Comparison of ENCODE assay signal across 29 cellular contexts in the genomic region with DNA sequence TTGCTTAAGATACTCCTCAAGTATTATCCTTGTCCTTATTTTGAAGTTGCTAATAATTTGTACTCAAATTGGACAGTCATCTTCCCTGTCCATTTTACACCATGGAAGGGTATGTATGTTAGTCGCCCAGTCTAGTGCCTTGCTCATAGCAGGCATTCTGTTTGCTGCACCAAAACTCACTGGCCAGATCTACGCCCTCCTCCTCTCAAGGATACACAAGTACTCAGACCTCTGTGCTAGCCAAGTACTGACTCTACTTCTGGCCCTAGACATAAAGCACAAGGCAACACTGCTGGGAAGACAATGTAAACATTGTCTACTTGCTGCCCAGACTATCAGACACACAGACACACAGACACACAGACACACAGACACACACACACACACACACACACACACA.
"Had no signal": no experiment of that assay in that cellular context is flagged by ENCODE, and none has a peak within 500 bp of the region (broad histone marks: within the 10 kb centered on the region; RNA-seq: fewer than 3 reads in every experiment).

No MANE protein-coding gene starts in this region.

- H3K9me3 Mint-ChIP-seq: activated CD4-positive, alpha-beta memory T cell treated with anti-CD3 and anti-CD28 coated beads for 36 hours; activated CD4-positive, alpha-beta T cell treated with anti-CD3 and anti-CD28 coated beads, Interleukin-2, amount 10 ng/mL, durations not matched to agents 24 days and 14 days; activated naive CD4-positive, alpha-beta T cell treated with anti-CD3 and anti-CD28 coated beads, Interleukin-2, amount 10 ng/mL, durations not matched to agents 7 days and 5 days; activated naive CD4-positive, alpha-beta T cell treated with anti-CD3 and anti-CD28 coated beads, Interleukin-2, amount 50 U/mL, for 72 hours; activated naive CD8-positive, alpha-beta T cell treated with anti-CD3 and anti-CD28 coated beads, Interleukin-2, amount 10 ng/mL, durations not matched to agents 7 days and 5 days; activated T-cell treated with anti-CD3 and anti-CD28 coated beads, Interleukin-2, amount 50 U/mL, for 72 hours; brain; central memory CD8-positive, alpha-beta T cell; endodermal cell had no signal

- H3K27me3 Mint-ChIP-seq: activated CD4-positive, alpha-beta memory T cell treated with anti-CD3 and anti-CD28 coated beads for 36 hours; activated CD4-positive, alpha-beta T cell treated with anti-CD3 and anti-CD28 coated beads for 36 hours; activated CD8-positive, alpha-beta memory T cell treated with anti-CD3 and anti-CD28 coated beads, Interleukin-2, amount 10 ng/mL, durations not matched to agents 7 days and 5 days; activated naive CD4-positive, alpha-beta T cell treated with anti-CD3 and anti-CD28 coated beads, Interleukin-2, amount 10 ng/mL, durations not matched to agents 7 days and 5 days; activated naive CD8-positive, alpha-beta T cell treated with anti-CD3 and anti-CD28 coated beads, Interleukin-2, amount 10 ng/mL, durations not matched to agents 7 days and 5 days; brain; central memory CD8-positive, alpha-beta T cell had no signal

- ATAC-seq: activated CD4-positive, alpha-beta T cell treated with anti-CD3 and anti-CD28 coated beads for 36 hours; activated CD8-positive, alpha-beta memory T cell treated with anti-CD3 and anti-CD28 coated beads, Interleukin-2, amount 10 ng/mL, durations not matched to agents 7 days and 5 days; activated CD8-positive, alpha-beta T cell treated with anti-CD3 and anti-CD28 coated beads, Interleukin-2, amount 10 ng/mL, durations not matched to agents 7 days and 5 days; activated naive CD4-positive, alpha-beta T cell treated with anti-CD3 and anti-CD28 coated beads, Interleukin-2, amount 50 U/mL, for 72 hours; activated T-cell treated with anti-CD3 and anti-CD28 coated beads, Interleukin-2, amount 50 U/mL, for 72 hours; esophagus mucosa; gastrocnemius medialis had no signal

- H3K4me3 ChIP-seq: ascending aorta, breast epithelium, cardiac muscle cell, coronary artery, gastrocnemius medialis, heart left ventricle had no signal

- H3K27me3 ChIP-seq: ascending aorta, breast epithelium, cardiac muscle cell, gastrocnemius medialis, heart left ventricle had no signal

- H3K27ac ChIP-seq: ascending aorta, breast epithelium, coronary artery, gastrocnemius medialis, heart left ventricle had no signal

- H3K36me3 Mint-ChIP-seq: activated CD8-positive, alpha-beta memory T cell treated with anti-CD3 and anti-CD28 coated beads, Interleukin-2, amount 10 ng/mL, durations not matched to agents 7 days and 5 days; activated naive CD4-positive, alpha-beta T cell treated with anti-CD3 and anti-CD28 coated beads, Interleukin-2, amount 10 ng/mL, durations not matched to agents 7 days and 5 days; activated naive CD4-positive, alpha-beta T cell treated with anti-CD3 and anti-CD28 coated beads, Interleukin-2, amount 50 U/mL, for 72 hours had no signal

- DNase-seq: activated CD4-positive, alpha-beta memory T cell treated with anti-CD3 and anti-CD28 coated beads for 36 hours; activated CD4-positive, alpha-beta T cell treated with anti-CD3 and anti-CD28 coated beads for 36 hours; activated CD4-positive, alpha-beta T cell treated with anti-CD3 and anti-CD28 coated beads, Interleukin-2, amount 10 ng/mL, durations not matched to agents 24 days and 14 days; activated CD4-positive, CD25-positive, alpha-beta regulatory T cell; activated CD4-positive, CD25-positive, alpha-beta regulatory T cell treated with anti-CD3 and anti-CD28 coated beads, Interleukin-2, amount 50 U/mL, for 72 hours; activated CD8-positive, alpha-beta memory T cell treated with anti-CD3 and anti-CD28 coated beads, Interleukin-2, amount 10 ng/mL, durations not matched to agents 7 days and 5 days; activated CD8-positive, alpha-beta memory T cell treated with anti-CD3 and anti-CD28 coated beads, Interleukin-2, amount 50 U/mL, for 4 hours; activated CD8-positive, alpha-beta T cell treated with anti-CD3 and anti-CD28 coated beads, Interleukin-2, amount 10 ng/mL, durations not matched to agents 7 days and 5 days; activated gamma-delta T cell; activated naive CD4-positive, alpha-beta T cell; activated naive CD4-positive, alpha-beta T cell treated with anti-CD3 and anti-CD28 coated beads, Interleukin-2, amount 10 ng/mL, durations not matched to agents 7 days and 5 days; activated naive CD8-positive, alpha-beta T cell treated with anti-CD3 and anti-CD28 coated beads, Interleukin-2, amount 10 ng/mL, durations not matched to agents 7 days and 5 days; activated T-cell treated with anti-CD3 and anti-CD28 coated beads, Interleukin-2, amount 50 U/mL, for 1 hour; activated T-cell treated with anti-CD3 and anti-CD28 coated beads, Interleukin-2, amount 50 U/mL, for 72 hours; effector memory CD4-positive, alpha-beta T cell; endodermal cell; foreskin fibroblast; gastrocnemius medialis; glutamatergic neuron; heart left ventricle; T-helper 2 cell had no signal

- H3K4me1 Mint-ChIP-seq: activated CD4-positive, alpha-beta T cell treated with anti-CD3 and anti-CD28 coated beads for 36 hours; activated CD4-positive, alpha-beta T cell treated with anti-CD3 and anti-CD28 coated beads, Interleukin-2, amount 10 ng/mL, durations not matched to agents 24 days and 14 days; activated naive CD4-positive, alpha-beta T cell treated with anti-CD3 and anti-CD28 coated beads, Interleukin-2, amount 10 ng/mL, durations not matched to agents 7 days and 5 days; activated naive CD8-positive, alpha-beta T cell treated with anti-CD3 and anti-CD28 coated beads, Interleukin-2, amount 10 ng/mL, durations not matched to agents 7 days and 5 days; brain; central memory CD8-positive, alpha-beta T cell; endodermal cell had no signal

- H3K9me3 ChIP-seq: ascending aorta, breast epithelium, gastrocnemius medialis, heart left ventricle had no signal

- H3K4me3 Mint-ChIP-seq: activated CD4-positive, alpha-beta memory T cell treated with anti-CD3 and anti-CD28 coated beads for 36 hours; activated CD4-positive, alpha-beta T cell treated with anti-CD3 and anti-CD28 coated beads for 36 hours; activated CD4-positive, alpha-beta T cell treated with anti-CD3 and anti-CD28 coated beads, Interleukin-2, amount 10 ng/mL, durations not matched to agents 24 days and 14 days; activated CD8-positive, alpha-beta memory T cell treated with anti-CD3 and anti-CD28 coated beads, Interleukin-2, amount 10 ng/mL, durations not matched to agents 7 days and 5 days; activated CD8-positive, alpha-beta T cell treated with anti-CD3 and anti-CD28 coated beads, Interleukin-2, amount 10 ng/mL, durations not matched to agents 7 days and 5 days; activated naive CD4-positive, alpha-beta T cell treated with anti-CD3 and anti-CD28 coated beads, Interleukin-2, amount 10 ng/mL, durations not matched to agents 7 days and 5 days; activated naive CD8-positive, alpha-beta T cell treated with anti-CD3 and anti-CD28 coated beads, Interleukin-2, amount 10 ng/mL, durations not matched to agents 7 days and 5 days; activated T-cell treated with anti-CD3 and anti-CD28 coated beads, Interleukin-2, amount 50 U/mL, for 72 hours; brain; central memory CD8-positive, alpha-beta T cell; endodermal cell had no signal

- H3K27ac Mint-ChIP-seq: activated CD4-positive, alpha-beta memory T cell treated with anti-CD3 and anti-CD28 coated beads for 36 hours; activated CD4-positive, alpha-beta T cell treated with anti-CD3 and anti-CD28 coated beads for 36 hours; activated CD4-positive, alpha-beta T cell treated with anti-CD3 and anti-CD28 coated beads, Interleukin-2, amount 10 ng/mL, durations not matched to agents 24 days and 14 days; activated CD8-positive, alpha-beta memory T cell treated with anti-CD3 and anti-CD28 coated beads, Interleukin-2, amount 10 ng/mL, durations not matched to agents 7 days and 5 days; activated CD8-positive, alpha-beta T cell treated with anti-CD3 and anti-CD28 coated beads, Interleukin-2, amount 10 ng/mL, durations not matched to agents 7 days and 5 days; activated naive CD4-positive, alpha-beta T cell treated with anti-CD3 and anti-CD28 coated beads, Interleukin-2, amount 10 ng/mL, durations not matched to agents 7 days and 5 days; activated naive CD4-positive, alpha-beta T cell treated with anti-CD3 and anti-CD28 coated beads, Interleukin-2, amount 50 U/mL, for 72 hours; activated naive CD8-positive, alpha-beta T cell treated with anti-CD3 and anti-CD28 coated beads, Interleukin-2, amount 10 ng/mL, durations not matched to agents 7 days and 5 days; brain; endodermal cell had no signal

- H3K4me1 ChIP-seq: ascending aorta, breast epithelium, gastrocnemius medialis had no signal

- H3K36me3 ChIP-seq: breast epithelium had no signal
